In the genomic region with DNA sequence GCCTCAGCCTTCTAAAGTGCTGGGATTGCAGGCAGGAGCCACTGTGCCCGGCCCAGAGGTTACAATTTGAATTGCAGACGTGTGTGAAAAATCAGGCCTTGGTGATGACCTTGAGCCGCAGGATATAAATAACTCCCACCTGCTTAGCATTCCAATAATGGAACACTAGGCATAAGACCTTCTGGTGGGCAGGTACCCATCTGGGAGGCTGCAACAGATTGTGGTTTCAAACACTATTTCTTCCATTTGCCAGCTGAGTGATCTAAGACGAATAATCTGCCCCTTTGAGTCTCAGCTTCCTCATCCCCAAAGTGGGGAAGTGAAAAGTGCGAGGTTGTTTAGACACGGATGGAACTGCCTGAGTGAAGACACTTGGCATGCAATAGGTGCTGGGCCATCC, we compare ENCODE assay signal across 1 cellular context.
TF ChIP-seq lines count a peak whose summit lies in the region.

No MANE protein-coding gene starts in this region.

TF ChIP-seq in GM12878, 131 proteins besides CTCF, POLR2A, EP300 and RAD21 (continued from another document):
- TF ChIP-seq, protein P1, sequence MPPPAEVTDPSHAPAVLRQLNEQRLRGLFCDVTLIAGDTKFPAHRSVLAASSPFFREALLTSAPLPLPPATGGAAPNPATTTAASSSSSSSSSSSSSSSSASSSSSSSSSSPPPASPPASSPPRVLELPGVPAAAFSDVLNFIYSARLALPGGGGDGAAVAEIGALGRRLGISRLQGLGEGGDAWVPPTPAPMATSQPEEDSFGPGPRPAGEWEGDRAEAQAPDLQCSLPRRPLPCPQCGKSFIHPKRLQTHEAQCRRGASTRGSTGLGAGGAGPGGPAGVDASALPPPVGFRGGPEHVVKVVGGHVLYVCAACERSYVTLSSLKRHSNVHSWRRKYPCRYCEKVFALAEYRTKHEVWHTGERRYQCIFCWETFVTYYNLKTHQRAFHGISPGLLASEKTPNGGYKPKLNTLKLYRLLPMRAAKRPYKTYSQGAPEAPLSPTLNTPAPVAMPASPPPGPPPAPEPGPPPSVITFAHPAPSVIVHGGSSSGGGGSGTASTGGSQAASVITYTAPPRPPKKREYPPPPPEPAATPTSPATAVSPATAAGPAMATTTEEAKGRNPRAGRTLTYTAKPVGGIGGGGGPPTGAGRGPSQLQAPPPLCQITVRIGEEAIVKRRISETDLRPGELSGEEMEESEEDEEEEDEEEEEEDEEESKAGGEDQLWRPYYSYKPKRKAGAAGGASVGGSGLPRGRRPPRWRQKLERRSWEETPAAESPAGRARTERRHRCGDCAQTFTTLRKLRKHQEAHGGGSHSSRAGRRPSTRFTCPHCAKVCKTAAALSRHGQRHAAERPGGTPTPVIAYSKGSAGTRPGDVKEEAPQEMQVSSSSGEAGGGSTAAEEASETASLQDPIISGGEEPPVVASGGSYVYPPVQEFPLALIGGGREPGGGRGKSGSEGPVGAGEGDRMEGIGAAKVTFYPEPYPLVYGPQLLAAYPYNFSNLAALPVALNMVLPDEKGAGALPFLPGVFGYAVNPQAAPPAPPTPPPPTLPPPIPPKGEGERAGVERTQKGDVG (CRISPR knock-in tag; IDR thresholded peaks at IDR 0.05), result no peak
- TF ChIP-seq MTA3 (IDR thresholded peaks at IDR 0.05; ENCODE audit: borderline replicate concordance, low read length), result peak; percentile 51; the same call in 1 of the 2 replicates
- no peak for TF ChIP-seq SUPT20H (IDR thresholded peaks at IDR 0.05; ENCODE audit: borderline replicate concordance, control insufficient read depth, low read depth, low read length)
